Comparison of ENCODE assay signal across 16 cellular contexts in the genomic region with DNA sequence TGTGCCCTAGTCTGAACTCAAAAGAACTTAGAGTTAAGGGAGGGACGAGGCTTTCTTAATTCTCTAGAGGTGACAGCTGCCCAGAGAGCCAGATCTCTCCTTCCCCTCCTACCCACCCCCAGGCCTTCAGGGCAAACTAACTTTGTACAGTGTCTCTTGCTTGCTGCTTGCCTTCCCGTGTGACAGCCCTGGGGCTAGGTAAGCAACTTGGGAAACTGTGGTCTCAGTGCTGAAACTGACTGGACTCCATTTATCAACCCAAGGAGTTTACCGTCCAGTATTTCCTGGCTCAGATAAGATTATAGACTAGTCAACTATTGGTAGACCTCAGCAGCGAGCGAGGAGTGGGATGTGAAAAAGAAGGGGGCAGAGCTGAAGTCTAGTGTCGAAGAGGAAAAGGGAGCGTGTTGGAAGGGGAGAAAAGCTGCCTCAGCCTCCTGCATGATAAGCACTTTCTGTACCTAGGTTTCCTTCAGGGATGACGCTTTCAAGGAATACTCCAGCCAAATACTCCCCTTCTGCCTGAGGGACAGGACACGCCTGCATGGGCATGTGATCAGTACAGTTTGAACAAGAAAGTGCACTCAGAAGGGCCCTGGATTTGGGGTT. TPM values are rescaled to one million over a fixed set of nuclear protein-coding genes. Genes with fewer than 3 reads are reported as not detected.
DNase-seq lines count a peak whose midpoint lies in the region; ATAC-seq, FAIRE-seq and TF ChIP-seq lines count a peak whose summit lies in the region.
"Had no signal": no experiment of that assay in that cellular context is flagged by ENCODE, and none has a peak within 500 bp of the region (broad histone marks: within the 10 kb centered on the region; RNA-seq: fewer than 3 reads in every experiment).

No MANE protein-coding gene starts in this region.

- peak overlapping the region; percentile 65 to 81; a peak in 4 of 6 replicates for H3K27ac ChIP-seq in A549
- peak overlapping the region; percentile 3 for H3K27ac ChIP-seq in Panc1 (ENCODE audit: low read length)
- peak overlapping the region; percentile 61 to 74 (median 71) for H3K27ac ChIP-seq in esophagus muscularis mucosa (replicated peaks in 1 of 4)
- H3K27ac ChIP-seq in trophoblast cell (ENCODE audit: low read depth, low read length): peak overlapping the region; percentile 92
- no peak overlapping the region for H3K27ac ChIP-seq in Karpas-422 (ENCODE audit: low read length)
- H3K27ac ChIP-seq in body of pancreas: no peak overlapping the region

- peaks cover 4% of the 10 kb centered on the region for H3K79me2 ChIP-seq in trophoblast cell (ENCODE audit: control insufficient read depth, insufficient read depth, low read length, poor library complexity)
- H3K79me2 ChIP-seq in Karpas-422 (ENCODE audit: low read length): no peaks in the 10 kb centered on the region

- ATAC-seq in A549 (peak; percentile 8 to 17; a peak in 3 of 6 replicates), Panc1 (peak; percentile 22; the same call in 1 of the 2 replicates), body of pancreas (no peak), HG03354 (IDR thresholded peaks at IDR 0.05; ENCODE audit: poor library complexity, severe bottlenecking, unreplicated experiment) (no peak)
- ATAC-seq: activated CD4-positive, alpha-beta T cell treated with anti-CD3 and anti-CD28 coated beads for 36 hours had no signal

- H3K79me1 ChIP-seq in trophoblast cell (ENCODE audit: low read length): peaks cover 32% of the 10 kb centered on the region

- TF ChIP-seq POLR2A in A549 (IDR thresholded peaks at IDR 0.05; ENCODE audit: low read length): no peak
- no peak for TF ChIP-seq POLR2A in esophagus muscularis mucosa (IDR thresholded peaks at IDR 0.05; ENCODE audit: low read depth)
- no peak for TF ChIP-seq POLR2A in body of pancreas (IDR thresholded peaks at IDR 0.05)

- 86% methylated on average over 9 of the region's 9 CpGs for WGBS in A549 (ENCODE audit: missing lambda C conversion rate)
- WGBS in esophagus muscularis mucosa: 76% methylated on average over 9 of the region's 9 CpGs
- no CpG with 5 or more reads among the region's 9 CpGs for WGBS in trophoblast cell (ENCODE audit: extremely low coverage, insufficient coverage, insufficient read length)
- WGBS in body of pancreas, 2 donors: 80% methylated on average over 9 of the region's 9 CpGs

- no peak overlapping the region for H3K18ac ChIP-seq in trophoblast cell (ENCODE audit: low read length)

- DNase-seq in A549 (ENCODE audit: low read depth in 1 of 2, low spot score in 1 of 2): no peak
- DNase-seq in Panc1 (ENCODE audit: low read depth, low spot score): no peak
- no peak for DNase-seq in esophagus muscularis mucosa (ENCODE audit: extremely low spot score)
- DNase-seq in trophoblast cell: peak; percentile 91 to 95
- DNase-seq in Karpas-422: no peak
- no peak for DNase-seq in T-helper 2 cell treated with Interferon-gamma antibody and Interleukin-4, amounts not matched to agents 5 μg/mL and 100 μg/mL, for 36 hours (ENCODE audit: low spot score)
- DNase-seq in body of pancreas: no peak
- DNase-seq: activated CD4-positive, alpha-beta T cell treated with anti-CD3 and anti-CD28 coated beads for 36 hours; activated T-cell treated with anti-CD3 and anti-CD28 coated beads, Interleukin-2, amount 50 U/mL, for 4 hours; amygdala; DND-41; effector CD8-positive, alpha-beta T cell; MM.1S; SW 1271; uterus had no signal

- no peak overlapping the region for H3K27ac Mint-ChIP-seq in T-helper 2 cell treated with Interferon-gamma antibody and Interleukin-4, amounts not matched to agents 5 μg/mL and 100 μg/mL, for 36 hours
- H3K27ac Mint-ChIP-seq: activated CD4-positive, alpha-beta T cell treated with anti-CD3 and anti-CD28 coated beads for 36 hours had no signal

- H3K9me2 ChIP-seq in Karpas-422 (replicated peaks; ENCODE audit: insufficient read depth, low read length): no peaks in the 10 kb centered on the region

- intact Hi-C loops in Panc1 (cut with micrococcal nuclease; ENCODE audit: unreplicated experiment): no loop called here
- intact Hi-C loops in esophagus muscularis mucosa (cut with DNase I): loop anchor here (5.0 to 10.0 kb wide), 2 partner anchors 37 to 225 kb away; no protein-coding TSS in a partner anchor
- intact Hi-C loops in body of pancreas (cut with DNase I): loop anchor here (10.0 kb wide), 1 partner anchor 85 kb away; no protein-coding TSS in a partner anchor

- H4K8ac ChIP-seq in trophoblast cell (ENCODE audit: low read depth, low read length): peak overlapping the region; percentile 20

- H3K4me1 ChIP-seq in A549: peaks cover 48% of the 10 kb centered on the region
- H3K4me1 ChIP-seq in Panc1 (ENCODE audit: control insufficient read depth, insufficient read depth, low read length): peaks cover 49% of the 10 kb centered on the region
- peaks cover 26 to 73% (median 65%) of the 10 kb centered on the region in 4 donors for H3K4me1 ChIP-seq in esophagus muscularis mucosa
- H3K4me1 ChIP-seq in trophoblast cell (ENCODE audit: control insufficient read depth in 1 of 2, insufficient read depth in 2 of 2, low read length in 2 of 2): peaks cover 26 to 31% of the 10 kb centered on the region in 2 experiments
- H3K4me1 ChIP-seq in Karpas-422 (ENCODE audit: low read length): peaks cover 18% of the 10 kb centered on the region
- peaks cover 7% of the 10 kb centered on the region for H3K4me1 ChIP-seq in body of pancreas

- H3K9ac ChIP-seq in trophoblast cell (ENCODE audit: low read length) (no peak overlapping the region), Karpas-422 (ENCODE audit: low read length) (no peak overlapping the region)

- H3K36me3 Mint-ChIP-seq in T-helper 2 cell treated with Interferon-gamma antibody and Interleukin-4, amounts not matched to agents 5 μg/mL and 100 μg/mL, for 36 hours (ENCODE audit: low read depth): peaks cover 12% of the 10 kb centered on the region

- H4K12ac ChIP-seq in trophoblast cell (ENCODE audit: low read depth, low read length): no peak overlapping the region

- no peak for FAIRE-seq in A549 (lab: Jason Lieb, UNC)

- in situ Hi-C loops in Panc1 (cut with HindIII; ENCODE audit: low pct_unique_long_range_greater_than_20kb, low sequenced_read_pairs): no loop called here

- no peak overlapping the region for H3K4me3 Mint-ChIP-seq in T-helper 2 cell treated with Interferon-gamma antibody and Interleukin-4, amounts not matched to agents 5 μg/mL and 100 μg/mL, for 36 hours
- H3K4me3 Mint-ChIP-seq: activated CD4-positive, alpha-beta T cell treated with anti-CD3 and anti-CD28 coated beads for 36 hours; activated T-cell treated with anti-CD3 and anti-CD28 coated beads, Interleukin-2, amount 50 U/mL, for 4 hours had no signal

- no peak for TF ChIP-seq RAD21 in A549 (conservative IDR thresholded peaks at IDR 0.05 in 1 of 2, IDR thresholded peaks at IDR 0.05 in 1 of 2)

- H3K4me2 ChIP-seq in A549: no peak overlapping the region; the same call in 2 of the 3 replicates
- H3K4me2 ChIP-seq in trophoblast cell (ENCODE audit: low read length): peak overlapping the region; percentile 13
- no peak overlapping the region for H3K4me2 ChIP-seq in Karpas-422 (ENCODE audit: low read depth, low read length, poor library complexity, severe bottlenecking)

- TF ChIP-seq CTCF in A549 (IDR thresholded peaks at IDR 0.05): no peak
- TF ChIP-seq CTCF in Panc1 (IDR thresholded peaks at IDR 0.05): no peak
- no peak for TF ChIP-seq CTCF in esophagus muscularis mucosa (IDR thresholded peaks at IDR 0.05)
- no peak for TF ChIP-seq CTCF in body of pancreas (IDR thresholded peaks at IDR 0.05)

- no peaks in the 10 kb centered on the region for H3K27me3 Mint-ChIP-seq in T-helper 2 cell treated with Interferon-gamma antibody and Interleukin-4, amounts not matched to agents 5 μg/mL and 100 μg/mL, for 36 hours (ENCODE audit: low read depth)
- H3K27me3 Mint-ChIP-seq: activated CD4-positive, alpha-beta T cell treated with anti-CD3 and anti-CD28 coated beads for 36 hours had no signal

- no peaks in the 10 kb centered on the region for H3K9me3 Mint-ChIP-seq in T-helper 2 cell treated with Interferon-gamma antibody and Interleukin-4, amounts not matched to agents 5 μg/mL and 100 μg/mL, for 36 hours
- H3K9me3 Mint-ChIP-seq: activated T-cell treated with anti-CD3 and anti-CD28 coated beads, Interleukin-2, amount 50 U/mL, for 4 hours had no signal

- CTCF ChIA-PET in A549 (lab: Yijun Ruan, JAX) (interaction anchor here (0.6 to 2.7 kb wide), 5 partner anchors 8 to 73 kb away, joined by 3 to 15 read pairs (median 3); no protein-coding TSS in a partner anchor), Panc1 (lab: Charles Lee) (interaction anchor here (0.6 to 0.7 kb wide), 2 partner anchors 24 to 301 kb away, joined by 3 to 4 read pairs; no protein-coding TSS in a partner anchor)

- H2AFZ ChIP-seq in trophoblast cell (ENCODE audit: insufficient read depth, low read length, poor library complexity): peak overlapping the region; percentile 1
- H2AFZ ChIP-seq in Karpas-422 (ENCODE audit: low read length): no peak overlapping the region

- peak overlapping the region; percentile 95 for H2BK5ac ChIP-seq in trophoblast cell (ENCODE audit: low read depth, low read length, poor library complexity)

- H2BK120ac ChIP-seq in trophoblast cell (ENCODE audit: insufficient read depth, low read length, poor library complexity): peak overlapping the region; percentile 88

- H3K27me3 ChIP-seq in Panc1 (ENCODE audit: control insufficient read depth, insufficient read depth, low read length): no peaks in the 10 kb centered on the region
- no peaks in the 10 kb centered on the region for H3K27me3 ChIP-seq in esophagus muscularis mucosa
- no peaks in the 10 kb centered on the region for H3K27me3 ChIP-seq in trophoblast cell (ENCODE audit: insufficient read depth, low read length)
- no peaks in the 10 kb centered on the region for H3K27me3 ChIP-seq in Karpas-422 (ENCODE audit: low read length)
- no peaks in the 10 kb centered on the region for H3K27me3 ChIP-seq in body of pancreas
- H3K27me3 ChIP-seq: uterus had no signal

- H4K91ac ChIP-seq in trophoblast cell (ENCODE audit: low read depth, low read length): peak overlapping the region; percentile 97

- no peak overlapping the region for H3K4me3 ChIP-seq in A549
- H3K4me3 ChIP-seq in Panc1 (ENCODE audit: low read depth in 2 of 2, low read length in 2 of 2): no peak overlapping the region
- H3K4me3 ChIP-seq in esophagus muscularis mucosa: no peak overlapping the region
- H3K4me3 ChIP-seq in trophoblast cell (ENCODE audit: low read depth, low read length): no peak overlapping the region
- H3K4me3 ChIP-seq in Karpas-422 (ENCODE audit: low read length): no peak overlapping the region
- H3K4me3 ChIP-seq in body of pancreas: no peak overlapping the region
- H3K4me3 ChIP-seq: uterus had no signal

- TF ChIP-seq EP300 in A549 (IDR thresholded peaks at IDR 0.05): no peak
- TF ChIP-seq EP300 in esophagus muscularis mucosa (IDR thresholded peaks at IDR 0.05): no peak

- no peaks in the 10 kb centered on the region; the same call in 1 of the 2 replicates for H3K36me3 ChIP-seq in Panc1 (ENCODE audit: control insufficient read depth, insufficient read depth, low read length)
- peaks cover 0 to 24% (median 5%) of the 10 kb centered on the region in 4 donors for H3K36me3 ChIP-seq in esophagus muscularis mucosa
- H3K36me3 ChIP-seq in trophoblast cell (ENCODE audit: control insufficient read depth in 1 of 2, insufficient read depth in 2 of 2, low read length in 2 of 2): peaks cover 4 to 6% of the 10 kb centered on the region in 2 experiments
- no peaks in the 10 kb centered on the region; the same call in 1 of the 2 replicates for H3K36me3 ChIP-seq in Karpas-422 (ENCODE audit: insufficient read depth, low read length)
- H3K36me3 ChIP-seq in body of pancreas (replicated peaks in 1 of 2; ENCODE audit: insufficient read depth in 1 of 2, low read depth in 2 of 2): peaks cover 0 to 1% of the 10 kb centered on the region in 2 donors
- H3K36me3 ChIP-seq: uterus had no signal

- no peaks in the 10 kb centered on the region for H4K20me1 ChIP-seq in Karpas-422 (ENCODE audit: insufficient read depth, low read depth, low read length)

- no TSS peak for BruUV-seq in Panc1 (replicated peaks; lab: Mats Ljungman, UMichigan)

- POLR2A ChIA-PET in A549 (lab: Yijun Ruan, JAX): no interaction called here
- POLR2A ChIA-PET in Panc1 (lab: Charles Lee): interaction anchor here (0.6 kb wide), 2 partner anchors 36 to 44 kb away, joined by 4 to 20 read pairs; no protein-coding TSS in a partner anchor

- H2BK12ac ChIP-seq in trophoblast cell (ENCODE audit: low read length): peak overlapping the region; percentile 5

- peak overlapping the region; percentile 0 for H3K14ac ChIP-seq in trophoblast cell (ENCODE audit: low read length)

- peak overlapping the region; percentile 13 for H3K4ac ChIP-seq in trophoblast cell (ENCODE audit: low read depth, low read length)

- peaks cover under 1% of the 10 kb centered on the region for H3K4me1 Mint-ChIP-seq in T-helper 2 cell treated with Interferon-gamma antibody and Interleukin-4, amounts not matched to agents 5 μg/mL and 100 μg/mL, for 36 hours (ENCODE audit: low read depth)
- H3K4me1 Mint-ChIP-seq: activated CD4-positive, alpha-beta T cell treated with anti-CD3 and anti-CD28 coated beads for 36 hours had no signal

- no peak overlapping the region for H3K23ac ChIP-seq in trophoblast cell (ENCODE audit: low read length)

- peak overlapping the region; percentile 66 for H2AK5ac ChIP-seq in trophoblast cell (ENCODE audit: low read length)

- H3K9me3 ChIP-seq in A549: no peaks in the 10 kb centered on the region
- H3K9me3 ChIP-seq in Panc1 (ENCODE audit: control insufficient read depth, insufficient read depth, low read depth, low read length): no peaks in the 10 kb centered on the region
- no peaks in the 10 kb centered on the region for H3K9me3 ChIP-seq in esophagus muscularis mucosa
- H3K9me3 ChIP-seq in trophoblast cell (ENCODE audit: insufficient read depth, low read depth, low read length): no peaks in the 10 kb centered on the region
- no peaks in the 10 kb centered on the region for H3K9me3 ChIP-seq in Karpas-422 (ENCODE audit: low read length)
- no peaks in the 10 kb centered on the region for H3K9me3 ChIP-seq in body of pancreas
- H3K9me3 ChIP-seq: uterus had no signal

RNA-seq across cellular contexts. Expression of a gene that starts 43.3 kb away (rescaled TPM):
- polyA plus RNA-seq in A549 (2011; rRNA removed): 32.8 and 41.3 TPM in 2 replicates
- 13.2 and 15.5 TPM in 2 replicates for polyA plus RNA-seq in A549 (2012; cell fraction: cytosol; rRNA removed)
- 24.6 and 34.6 TPM in 2 replicates for polyA plus RNA-seq in A549 (2012; cell fraction: nucleus; rRNA removed)
- polyA plus RNA-seq in A549 (2017; fragmentation: RNase III; extraction: RNeasy Plus Mini Kit Qiagen cat#74134 plus additional on column Dnase treatment): 18.6 to 19.5 TPM (median 18.6 TPM) in 3 replicates
- 20.2 and 32.0 TPM in 2 replicates for polyA minus RNA-seq in A549 (2011; rRNA and poly(A)+ RNA removed)
- total RNA-seq in Panc1 (2021; ENCODE audit: unreplicated experiment): 67.9 TPM
- polyA plus RNA-seq in Panc1 (2012; ENCODE audit: insufficient read length): 25.1 TPM
- 10 to 100 TPM; 34.5 to 55.6 (median 41.6) TPM for total RNA-seq in esophagus muscularis mucosa
- polyA plus RNA-seq in trophoblast cell (2013): 84.5 and 89.9 TPM in 2 replicates
- total RNA-seq in Karpas-422 (2014; rRNA removed; shearing (Covaris generic); ENCODE audit: low replicate concordance): 74.0 and 107 TPM in 2 replicates
- 10 to 100 TPM; 11.2 to 16.8 TPM for total RNA-seq in body of pancreas

Comparison
In these comparisons a context has a peak if more than half of its experiments do, and no peak if none do; other contexts are left out.
1. ATAC-seq: peak in A549 (2 of 2) and Panc1 (single experiment); none in body of pancreas (single experiment) and HG03354 (single experiment).
2. DNase-seq: peak in trophoblast cell (2 of 2); none in A549 (0 of 2), Panc1 (single experiment), esophagus muscularis mucosa (single experiment), Karpas-422 (single experiment), T-helper 2 cell treated with Interferon-gamma antibody and Interleukin-4, amounts not matched to agents 5 μg/mL and 100 μg/mL, for 36 hours (single experiment) and body of pancreas (0 of 4).
3. H3K27ac ChIP-seq: peak in A549 (2 of 2), Panc1 (single experiment), esophagus muscularis mucosa (4 of 4) and trophoblast cell (single experiment); none in Karpas-422 (single experiment) and body of pancreas (0 of 4).